In genomic region chrX:119870626-119871131, GRCh38 we compare ENCODE assay signal across 8 cellular contexts. TPM values are rescaled to one million over a fixed set of nuclear protein-coding genes. Genes with fewer than 3 reads are reported as not detected.
DNase-seq lines count a peak whose midpoint lies in the region; ATAC-seq and TF ChIP-seq lines count a peak whose summit lies in the region.

No MANE protein-coding gene starts in this region.

- peak overlapping the region; percentile 55 for H2AFZ ChIP-seq in KMS-11 (ENCODE audit: low read depth)

- WGBS in tibial nerve, 2 donors, result 1 to 32% methylated on average over 25 of the region's 25 CpGs

- peak; percentile 4 for ATAC-seq in GM18868 (IDR thresholded peaks at IDR 0.05; ENCODE audit: unreplicated experiment)
- peak; percentile 40 for ATAC-seq in mucosa of descending colon

- H3K9me3 ChIP-seq in mucosa of descending colon, result no peaks in the 10 kb centered on the region
- no peaks in the 10 kb centered on the region for H3K9me3 ChIP-seq in tibial nerve

- peaks cover 18% of the 10 kb centered on the region for H3K36me3 Mint-ChIP-seq in activated CD4-positive, alpha-beta T cell treated with anti-CD3 and anti-CD28 coated beads, Interleukin-2, amount 10 ng/mL, durations not matched to agents 7 days and 5 days (ENCODE audit: low read depth)
- no peaks in the 10 kb centered on the region for H3K36me3 Mint-ChIP-seq in endothelial cell (ENCODE audit: low read depth, unreplicated experiment)

- peaks cover 16% of the 10 kb centered on the region for H3K4me1 Mint-ChIP-seq in activated CD4-positive, alpha-beta T cell treated with anti-CD3 and anti-CD28 coated beads, Interleukin-2, amount 10 ng/mL, durations not matched to agents 7 days and 5 days
- H3K4me1 Mint-ChIP-seq in endothelial cell (ENCODE audit: unreplicated experiment), result peaks cover 14% of the 10 kb centered on the region

- H3K4me1 ChIP-seq in KMS-11 (ENCODE audit: low read depth, poor library complexity, severe bottlenecking), result peaks cover 17% of the 10 kb centered on the region
- no peaks in the 10 kb centered on the region for H3K4me1 ChIP-seq in mucosa of descending colon (ENCODE audit: low read depth)
- peaks cover 0 to 23% (median 0%) of the 10 kb centered on the region in 4 donors for H3K4me1 ChIP-seq in tibial nerve

- TF ChIP-seq EP300 in tibial nerve (IDR thresholded peaks at IDR 0.05), result no peak

- H3K4me3 Mint-ChIP-seq in activated CD4-positive, alpha-beta T cell treated with anti-CD3 and anti-CD28 coated beads, Interleukin-2, amount 10 ng/mL, durations not matched to agents 7 days and 5 days, result peak overlapping the region; percentile 100
- H3K4me3 Mint-ChIP-seq in endothelial cell (ENCODE audit: unreplicated experiment), result peak overlapping the region; percentile 96

- peaks cover 58% of the 10 kb centered on the region for H3K79me2 ChIP-seq in KMS-11 (ENCODE audit: insufficient read depth, low read depth)

- H3K27me3 ChIP-seq in KMS-11 (ENCODE audit: insufficient read depth, low read depth), result no peaks in the 10 kb centered on the region
- no peaks in the 10 kb centered on the region for H3K27me3 ChIP-seq in tibial nerve

- H4K20me1 ChIP-seq in KMS-11 (ENCODE audit: insufficient read depth), result no peaks in the 10 kb centered on the region

- H3K36me3 ChIP-seq in KMS-11 (ENCODE audit: insufficient read depth) (no peaks in the 10 kb centered on the region), mucosa of descending colon (ENCODE audit: low read depth) (no peaks in the 10 kb centered on the region), tibial nerve (peaks cover 0 to 4% (median 0%) of the 10 kb centered on the region in 3 donors)

- DNase-seq in AG04449 (ENCODE audit: low read depth, low spot score), result no peak
- DNase-seq in activated CD4-positive, alpha-beta T cell treated with anti-CD3 and anti-CD28 coated beads, Interleukin-2, amount 10 ng/mL, durations not matched to agents 7 days and 5 days, result peak; percentile 40
- DNase-seq in endothelial cell (ENCODE audit: low spot score), result peak; percentile 5
- peak in 2 of 3 donors; percentile 35 to 46 for DNase-seq in mucosa of descending colon
- DNase-seq in tibial nerve (ENCODE audit: low spot score in 2 of 2), result no peak
- no peak for DNase-seq in dedifferentiated amniotic fluid mesenchymal stem cell (ENCODE audit: extremely low spot score)

- H3K27me3 Mint-ChIP-seq in activated CD4-positive, alpha-beta T cell treated with anti-CD3 and anti-CD28 coated beads, Interleukin-2, amount 10 ng/mL, durations not matched to agents 7 days and 5 days, result no peaks in the 10 kb centered on the region
- H3K27me3 Mint-ChIP-seq in endothelial cell (ENCODE audit: unreplicated experiment), result peaks cover 6% of the 10 kb centered on the region

- POLR2A ChIA-PET in AG04449 (lab: Yijun Ruan, JAX), result interaction anchor here (0.6 to 1.3 kb wide), 5 partner anchors 18 to 112 kb away, joined by 4 to 7 read pairs (median 5); partner anchors contain the start of genes RPL39 and UPF3B
- POLR2A ChIA-PET in activated CD4-positive, alpha-beta T cell treated with anti-CD3 and anti-CD28 coated beads, Interleukin-2, amount 10 ng/mL, durations not matched to agents 7 days and 5 days (lab: Charles Lee), result no interaction called here

- H3K9me3 Mint-ChIP-seq in activated CD4-positive, alpha-beta T cell treated with anti-CD3 and anti-CD28 coated beads, Interleukin-2, amount 10 ng/mL, durations not matched to agents 7 days and 5 days, result no peaks in the 10 kb centered on the region
- no peaks in the 10 kb centered on the region for H3K9me3 Mint-ChIP-seq in endothelial cell (ENCODE audit: unreplicated experiment)

- intact Hi-C loops in mucosa of descending colon (cut with DNase I, micrococcal nuclease), result no loop called here

- H3K4me2 ChIP-seq in KMS-11, result peak overlapping the region; percentile 94

- H3K9ac ChIP-seq in KMS-11, result peak overlapping the region; percentile 77

- H3K27ac Mint-ChIP-seq in activated CD4-positive, alpha-beta T cell treated with anti-CD3 and anti-CD28 coated beads, Interleukin-2, amount 10 ng/mL, durations not matched to agents 7 days and 5 days, result peak overlapping the region; percentile 100
- H3K27ac Mint-ChIP-seq in endothelial cell (ENCODE audit: unreplicated experiment), result peak overlapping the region; percentile 96

- CTCF ChIA-PET in AG04449 (lab: Yijun Ruan, JAX), result interaction anchor here (1.0 to 1.4 kb wide), 4 partner anchors 10 to 141 kb away, joined by 3 to 5 read pairs (median 3); no protein-coding TSS in a partner anchor
- CTCF ChIA-PET in activated CD4-positive, alpha-beta T cell treated with anti-CD3 and anti-CD28 coated beads, Interleukin-2, amount 10 ng/mL, durations not matched to agents 7 days and 5 days (lab: Charles Lee), result interaction anchor here (0.6 to 1.8 kb wide), 8 partner anchors 9 to 271 kb away, joined by 3 to 5 read pairs (median 3); partner anchors contain the start of genes RPL39 and UPF3B

- TF ChIP-seq POLR2A in tibial nerve (IDR thresholded peaks at IDR 0.05), result no peak

- H3K4me3 ChIP-seq in AG04449 (ENCODE audit: low read depth, low read length) (peak overlapping the region; percentile 75), KMS-11 (IDR thresholded peaks at IDR 0.05; ENCODE audit: insufficient read depth, low read depth, low read length) (no peak overlapping the region), mucosa of descending colon (peak overlapping the region; percentile 56), tibial nerve (peak overlapping the region; percentile 42 to 67 (median 64))

- no peak for TF ChIP-seq CTCF in AG04449 (IDR thresholded peaks at IDR 0.05; ENCODE audit: insufficient read depth, low read length, missing control alignments)
- TF ChIP-seq CTCF in KMS-11 (conservative IDR thresholded peaks at IDR 0.05; ENCODE audit: low read depth, low read length), result no peak
- no peak for TF ChIP-seq CTCF in endothelial cell (IDR thresholded peaks at IDR 0.05; ENCODE audit: unreplicated experiment)
- no peak for TF ChIP-seq CTCF in mucosa of descending colon (IDR thresholded peaks at IDR 0.05)
- no peak for TF ChIP-seq CTCF in tibial nerve (IDR thresholded peaks at IDR 0.05)

- H3K27ac ChIP-seq in KMS-11, result peak overlapping the region; percentile 80
- H3K27ac ChIP-seq in tibial nerve, result peak overlapping the region; percentile 44 to 96 (median 94)

RNA-seq across cellular contexts. Expression of gene RNF113A, which starts 0.9 kb away (rescaled TPM):
- 10 to 100 TPM; 28.8 to 30.4 TPM for total RNA-seq in activated CD4-positive, alpha-beta T cell treated with anti-CD3 and anti-CD28 coated beads, Interleukin-2, amount 10 ng/mL, durations not matched to agents 7 days and 5 days
- 16.7 TPM for total RNA-seq in endothelial cell (ENCODE audit: unreplicated experiment)
- total RNA-seq in mucosa of descending colon, result 10 to 100 TPM; 12.2 to 13.5 (median 12.6) TPM
- total RNA-seq in tibial nerve, result 10 to 100 TPM in 2 of 4 donors, 1 to 10 TPM in 2; 7.7 to 14.3 (median 10.9) TPM

RNA-seq across cellular contexts. Expression of gene NDUFA1, which starts 1.0 kb away (rescaled TPM):
- total RNA-seq in activated CD4-positive, alpha-beta T cell treated with anti-CD3 and anti-CD28 coated beads, Interleukin-2, amount 10 ng/mL, durations not matched to agents 7 days and 5 days, result 100 to 1,000 TPM in 1 of 2 experiments, 10 to 100 TPM in 1; 64.9 to 104 TPM
- total RNA-seq in endothelial cell (ENCODE audit: unreplicated experiment) (95.0 TPM), mucosa of descending colon (100 to 1,000 TPM; 157 to 191 (median 187) TPM), tibial nerve (10 to 100 TPM; 36.3 to 50.9 (median 42.7) TPM)

RNA-seq across cellular contexts. Expression of gene UPF3B, which starts 17.9 kb away (rescaled TPM):
- total RNA-seq in activated CD4-positive, alpha-beta T cell treated with anti-CD3 and anti-CD28 coated beads, Interleukin-2, amount 10 ng/mL, durations not matched to agents 7 days and 5 days, result 10 to 100 TPM; 11.8 to 12.3 TPM
- 11.8 TPM for total RNA-seq in endothelial cell (ENCODE audit: unreplicated experiment)
- total RNA-seq in mucosa of descending colon, result 10 to 100 TPM in 1 of 3 donors, 1 to 10 TPM in 2; 7.2 to 11.1 (median 8.8) TPM
- total RNA-seq in tibial nerve, result 1 to 10 TPM; 6.3 to 7.0 (median 6.6) TPM

RNA-seq across cellular contexts. Expression of gene AKAP14, which starts 25.0 kb away (rescaled TPM):
- not detected for total RNA-seq in activated CD4-positive, alpha-beta T cell treated with anti-CD3 and anti-CD28 coated beads, Interleukin-2, amount 10 ng/mL, durations not matched to agents 7 days and 5 days
- not detected for total RNA-seq in endothelial cell (ENCODE audit: unreplicated experiment)
- total RNA-seq in mucosa of descending colon, result not detected
- total RNA-seq in tibial nerve, result not detected

Comparison
In these comparisons a context has a peak if more than half of its experiments do, and no peak if none do; other contexts are left out.
1. DNase-seq: peak in activated CD4-positive, alpha-beta T cell treated with anti-CD3 and anti-CD28 coated beads, Interleukin-2, amount 10 ng/mL, durations not matched to agents 7 days and 5 days (single experiment), endothelial cell (single experiment) and mucosa of descending colon (2 of 3); none in AG04449 (single experiment), tibial nerve (0 of 2) and dedifferentiated amniotic fluid mesenchymal stem cell (single experiment).